Comparison of ENCODE assay signal across 8 cellular contexts in the genomic region with DNA sequence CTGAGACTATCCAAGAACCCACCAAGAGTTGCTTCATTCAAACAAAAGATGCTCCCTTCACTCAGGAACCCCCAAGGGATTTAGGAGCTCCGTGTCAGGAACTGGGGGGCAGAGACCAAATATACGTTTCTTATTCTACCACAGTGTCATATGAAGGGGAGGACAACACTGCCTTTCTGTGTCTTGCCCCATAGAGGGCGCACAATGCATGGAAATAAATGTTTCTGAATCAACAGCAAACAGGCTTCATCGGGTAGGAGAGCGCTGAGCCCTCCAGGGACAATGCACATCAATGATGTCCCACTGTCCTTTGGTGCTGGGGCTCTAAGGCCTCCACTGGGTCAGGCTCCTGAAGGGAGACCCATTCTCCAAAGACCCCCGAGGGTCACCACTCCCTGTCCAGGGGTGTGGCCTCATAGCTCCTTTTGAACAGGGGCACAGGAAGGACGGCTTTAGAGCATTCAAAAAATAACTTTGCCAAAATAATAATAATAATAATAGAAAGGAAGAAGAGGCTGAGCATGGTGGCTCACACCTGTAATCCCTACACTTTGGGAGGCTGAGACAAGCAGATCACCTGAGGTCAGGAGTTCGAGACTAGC. TPM values are rescaled to one million over a fixed set of nuclear protein-coding genes. Genes with fewer than 3 reads are reported as not detected.
DNase-seq lines count a peak whose midpoint lies in the region; ATAC-seq and TF ChIP-seq lines count a peak whose summit lies in the region.

No MANE protein-coding gene starts in this region.

- WGBS in psoas muscle, 3 donors, result 28 to 32% (median 30%) methylated on average over 8 of the region's 8 CpGs

- no peaks in the 10 kb centered on the region for H3K4me1 Mint-ChIP-seq in CD4-positive, alpha-beta T cell (ENCODE audit: low read depth)
- H3K4me1 Mint-ChIP-seq in activated CD4-positive, alpha-beta T cell treated with anti-CD3 and anti-CD28 coated beads, Interleukin-2, amount 10 ng/mL, durations not matched to agents 7 days and 5 days, result no peaks in the 10 kb centered on the region

- no peaks in the 10 kb centered on the region for H3K9me3 ChIP-seq in CD4-positive, alpha-beta T cell (ENCODE audit: control insufficient read depth, low read length)
- no peaks in the 10 kb centered on the region for H3K9me3 ChIP-seq in psoas muscle

- intact Hi-C loops in CD4-positive, alpha-beta T cell (cut with DNase I, micrococcal nuclease), result loop anchor here in 1 of 2 experiments (2.0 kb wide), 1 partner anchor 640 kb away; no protein-coding TSS in a partner anchor
- intact Hi-C loops in psoas muscle (cut with DNase I), result no loop called here

- peaks cover 18% of the 10 kb centered on the region for H3K27me3 Mint-ChIP-seq in CD4-positive, alpha-beta T cell
- H3K27me3 Mint-ChIP-seq in activated CD4-positive, alpha-beta T cell treated with anti-CD3 and anti-CD28 coated beads, Interleukin-2, amount 10 ng/mL, durations not matched to agents 7 days and 5 days, result no peaks in the 10 kb centered on the region

- H3K27ac ChIP-seq in CD4-positive, alpha-beta T cell (ENCODE audit: low read depth, low read length), result no peak overlapping the region
- no peak overlapping the region for H3K27ac ChIP-seq in psoas muscle

- H3K27me3 ChIP-seq in CD4-positive, alpha-beta T cell (ENCODE audit: control insufficient read depth, insufficient read depth, low read length), result no peaks in the 10 kb centered on the region
- H3K27me3 ChIP-seq in psoas muscle (ENCODE audit: insufficient read depth in 3 of 3, low read length in 2 of 3), result no peaks in the 10 kb centered on the region

- POLR2A ChIA-PET in CD4-positive, alpha-beta T cell (lab: Charles Lee), result no interaction called here
- POLR2A ChIA-PET in activated CD4-positive, alpha-beta T cell treated with anti-CD3 and anti-CD28 coated beads, Interleukin-2, amount 10 ng/mL, durations not matched to agents 7 days and 5 days (lab: Charles Lee), result no interaction called here

- H3K36me3 ChIP-seq in psoas muscle (ENCODE audit: insufficient read depth in 1 of 2, low read depth in 1 of 2), result no peaks in the 10 kb centered on the region

- no peak overlapping the region for H3K27ac Mint-ChIP-seq in CD4-positive, alpha-beta T cell
- H3K27ac Mint-ChIP-seq in activated CD4-positive, alpha-beta T cell treated with anti-CD3 and anti-CD28 coated beads, Interleukin-2, amount 10 ng/mL, durations not matched to agents 7 days and 5 days, result no peak overlapping the region

- no peak for ATAC-seq in CD4-positive, alpha-beta T cell (ENCODE audit: poor library complexity)
- peak; percentile 84 for ATAC-seq in GM18508 (IDR thresholded peaks at IDR 0.05; ENCODE audit: insufficient read depth, unreplicated experiment)
- ATAC-seq in HG02852 (IDR thresholded peaks at IDR 0.05; ENCODE audit: unreplicated experiment), result peak; percentile 64
- no peak for ATAC-seq in psoas muscle

- no peak overlapping the region for H3K4me3 ChIP-seq in psoas muscle

- CTCF ChIA-PET in CD4-positive, alpha-beta T cell (lab: Charles Lee), result interaction anchor here (1.8 kb wide), 1 partner anchor 638 kb away, joined by 6 read pairs; no protein-coding TSS in a partner anchor
- CTCF ChIA-PET in activated CD4-positive, alpha-beta T cell treated with anti-CD3 and anti-CD28 coated beads, Interleukin-2, amount 10 ng/mL, durations not matched to agents 7 days and 5 days (lab: Charles Lee), result interaction anchor here (0.6 kb wide), 1 partner anchor 660 kb away, joined by 6 read pairs; no protein-coding TSS in a partner anchor

- TF ChIP-seq CTCF in CD4-positive, alpha-beta T cell (IDR thresholded peaks at IDR 0.05), result peak; percentile 33
- peak; percentile 24 for TF ChIP-seq CTCF in psoas muscle (IDR thresholded peaks at IDR 0.05)

- no peaks in the 10 kb centered on the region for H3K36me3 Mint-ChIP-seq in CD4-positive, alpha-beta T cell (ENCODE audit: low read depth)
- H3K36me3 Mint-ChIP-seq in activated CD4-positive, alpha-beta T cell treated with anti-CD3 and anti-CD28 coated beads, Interleukin-2, amount 10 ng/mL, durations not matched to agents 7 days and 5 days (ENCODE audit: low read depth), result no peaks in the 10 kb centered on the region

- H3K9me3 Mint-ChIP-seq in CD4-positive, alpha-beta T cell, result no peaks in the 10 kb centered on the region
- H3K9me3 Mint-ChIP-seq in activated CD4-positive, alpha-beta T cell treated with anti-CD3 and anti-CD28 coated beads, Interleukin-2, amount 10 ng/mL, durations not matched to agents 7 days and 5 days, result no peaks in the 10 kb centered on the region

- DNase-seq in CD4-positive, alpha-beta T cell, result no peak
- DNase-seq in NCI-H1105 (lab: John Stamatoyannopoulos, UW) (peak; percentile 46), glomerular visceral epithelial cell (ENCODE audit: extremely low spot score) (peak; percentile 19), psoas muscle (no peak), activated gamma-delta T cell (lab: John Stamatoyannopoulos, UW) (no peak)
- DNase-seq in activated CD4-positive, alpha-beta T cell treated with anti-CD3 and anti-CD28 coated beads, Interleukin-2, amount 10 ng/mL, durations not matched to agents 7 days and 5 days, result peak; percentile 49

- H3K4me3 Mint-ChIP-seq in CD4-positive, alpha-beta T cell, result no peak overlapping the region
- no peak overlapping the region for H3K4me3 Mint-ChIP-seq in activated CD4-positive, alpha-beta T cell treated with anti-CD3 and anti-CD28 coated beads, Interleukin-2, amount 10 ng/mL, durations not matched to agents 7 days and 5 days

- H3K4me1 ChIP-seq in psoas muscle, result no peaks in the 10 kb centered on the region

RNA-seq across cellular contexts. Expression of a gene that starts 31.1 kb away (rescaled TPM):
- total RNA-seq in CD4-positive, alpha-beta T cell, result not detected
- under 1 TPM in 1 of 2 experiments, not detected in 1; 0.32 TPM for total RNA-seq in activated CD4-positive, alpha-beta T cell treated with anti-CD3 and anti-CD28 coated beads, Interleukin-2, amount 10 ng/mL, durations not matched to agents 7 days and 5 days
- under 1 TPM in 2 of 4 donors, not detected in 2; 0.20 to 0.64 TPM for total RNA-seq in psoas muscle
- not detected for polyA plus RNA-seq in psoas muscle

Comparison
In these comparisons a context has a peak if more than half of its experiments do, and no peak if none do; other contexts are left out.
1. ATAC-seq: peak in GM18508 (single experiment) and HG02852 (single experiment); none in CD4-positive, alpha-beta T cell (single experiment) and psoas muscle (0 of 4).
2. DNase-seq: peak in NCI-H1105 (single experiment), activated CD4-positive, alpha-beta T cell treated with anti-CD3 and anti-CD28 coated beads, Interleukin-2, amount 10 ng/mL, durations not matched to agents 7 days and 5 days (single experiment) and glomerular visceral epithelial cell (single experiment); none in CD4-positive, alpha-beta T cell (0 of 10), psoas muscle (0 of 2) and activated gamma-delta T cell (single experiment).